ENCODE assay signal across 1 cellular context in the genomic region with DNA sequence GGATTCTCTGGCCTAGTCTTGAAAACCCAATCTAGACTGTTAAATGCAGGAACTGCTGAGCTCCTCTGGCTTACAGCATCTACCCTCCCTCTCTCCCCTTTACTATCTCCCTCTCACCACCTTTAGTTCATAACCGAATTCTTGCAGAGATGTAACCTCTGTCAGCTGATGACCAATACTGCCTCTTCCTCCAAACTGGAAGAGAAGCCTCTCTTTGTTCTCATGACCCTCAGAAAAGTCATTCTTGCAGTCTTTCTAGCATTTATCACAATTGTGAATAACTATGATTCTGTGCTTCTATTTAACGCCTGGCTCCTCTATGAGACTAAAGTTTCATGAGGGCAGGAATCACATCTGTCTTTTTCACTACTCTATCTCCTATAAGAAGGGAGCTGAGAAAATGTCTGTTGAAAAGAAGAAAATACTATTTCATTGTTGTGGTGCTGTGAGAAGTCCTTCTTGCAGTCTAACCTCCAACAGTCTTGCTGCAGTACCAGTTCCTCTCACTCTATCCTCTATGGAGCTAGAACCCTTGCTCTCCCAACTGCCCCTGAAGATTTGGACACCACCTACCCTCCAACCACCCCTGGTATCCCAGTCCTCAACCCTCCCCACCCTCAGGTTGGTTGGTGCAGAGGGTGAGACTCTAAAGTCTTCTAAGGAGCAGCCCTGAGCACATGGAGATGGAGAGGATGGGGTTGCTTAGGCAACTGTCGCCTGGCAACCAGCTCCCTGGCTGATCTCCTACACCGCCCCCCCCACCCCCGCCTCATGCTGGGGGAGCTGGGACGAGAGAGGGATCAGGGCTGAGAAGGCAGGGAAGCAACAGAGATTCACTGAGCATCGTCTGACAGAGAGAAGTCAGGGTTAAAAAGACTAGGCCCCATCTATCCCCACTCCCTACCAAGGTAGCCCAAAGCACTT.
TF ChIP-seq lines count a peak whose summit lies in the region.

No MANE protein-coding gene starts in this region.

TF ChIP-seq in HepG2, 621 proteins besides CTCF, POLR2A, EP300 and RAD21:
- TF ChIP-seq ESRRA (CRISPR knock-in tag; IDR thresholded peaks at IDR 0.05; ENCODE audit: low read depth) (no peak), ZNF205 (CRISPR knock-in tag; IDR thresholded peaks at IDR 0.05) (no peak), RFX3 (CRISPR knock-in tag; IDR thresholded peaks at IDR 0.05) (peak; percentile 37; the same call in 1 of the 2 replicates), DPF2 (CRISPR knock-in tag; IDR thresholded peaks at IDR 0.05; ENCODE audit: borderline replicate concordance, low read depth) (no peak), RFX1 (IDR thresholded peaks at IDR 0.05) (0 out of 2 replicates have a peak, but pooled peaks have one; percentile 10)
- TF ChIP-seq, protein P1, sequence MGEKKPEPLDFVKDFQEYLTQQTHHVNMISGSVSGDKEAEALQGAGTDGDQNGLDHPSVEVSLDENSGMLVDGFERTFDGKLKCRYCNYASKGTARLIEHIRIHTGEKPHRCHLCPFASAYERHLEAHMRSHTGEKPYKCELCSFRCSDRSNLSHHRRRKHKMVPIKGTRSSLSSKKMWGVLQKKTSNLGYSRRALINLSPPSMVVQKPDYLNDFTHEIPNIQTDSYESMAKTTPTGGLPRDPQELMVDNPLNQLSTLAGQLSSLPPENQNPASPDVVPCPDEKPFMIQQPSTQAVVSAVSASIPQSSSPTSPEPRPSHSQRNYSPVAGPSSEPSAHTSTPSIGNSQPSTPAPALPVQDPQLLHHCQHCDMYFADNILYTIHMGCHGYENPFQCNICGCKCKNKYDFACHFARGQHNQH (CRISPR knock-in tag; IDR thresholded peaks at IDR 0.05) = no peak
